Comparison of ENCODE assay signal across 26 cellular contexts in the genomic region with DNA sequence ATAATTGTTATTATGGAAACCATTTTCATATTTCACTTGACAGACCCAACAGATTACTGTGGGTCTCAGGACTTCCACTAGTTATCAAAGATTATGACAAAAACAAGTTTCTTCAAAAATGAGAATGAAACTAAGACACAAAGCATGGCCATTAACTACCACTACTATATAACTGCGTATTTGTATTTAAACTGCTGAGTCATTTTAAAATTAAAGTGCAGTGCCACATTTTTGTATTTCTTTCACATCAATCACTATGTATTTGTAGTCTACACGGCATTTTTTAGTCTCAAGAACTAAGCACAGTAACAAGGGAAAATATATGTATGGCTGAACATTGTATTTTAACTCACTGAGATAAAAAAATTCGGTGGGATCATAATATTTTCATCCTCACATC. TPM values are rescaled to one million over a fixed set of nuclear protein-coding genes. Genes with fewer than 3 reads are reported as not detected.
DNase-seq lines count a peak whose midpoint lies in the region; ATAC-seq, FAIRE-seq and TF ChIP-seq lines count a peak whose summit lies in the region.
"Had no signal": no experiment of that assay in that cellular context is flagged by ENCODE, and none has a peak within 500 bp of the region (broad histone marks: within the 10 kb centered on the region; RNA-seq: fewer than 3 reads in every experiment).

No MANE protein-coding gene starts in this region.

- no peak for TF ChIP-seq CTCF in HepG2 (CRISPR knock-in tag; IDR thresholded peaks at IDR 0.05)
- TF ChIP-seq CTCF in right lobe of liver (IDR thresholded peaks at IDR 0.05) = no peak
- no peak for TF ChIP-seq CTCF in K562 (IDR thresholded peaks at IDR 0.05 in 2 of 3, conservative IDR thresholded peaks at IDR 0.05 in 1 of 3; ENCODE audit: insufficient read depth in 2 of 3, low read depth in 1 of 3, low read length in 3 of 3)
- TF ChIP-seq CTCF in mesothelial cell of epicardium (IDR thresholded peaks at IDR 0.05; ENCODE audit: unreplicated experiment) = no peak
- TF ChIP-seq CTCF in pancreas (IDR thresholded peaks at IDR 0.05) = no peak

- TF ChIP-seq POLR2A in HepG2 (IDR thresholded peaks at IDR 0.05; ENCODE audit: insufficient read depth in 1 of 2, low read depth in 2 of 2, low read length in 2 of 2) (no peak), right lobe of liver (IDR thresholded peaks at IDR 0.05) (no peak), K562 (conservative IDR thresholded peaks at IDR 0.05) (no peak)

- no peaks in the 10 kb centered on the region for H3K36me3 ChIP-seq in HepG2 (replicated peaks in 1 of 2; ENCODE audit: control insufficient read depth in 1 of 2, insufficient read depth in 2 of 2, low read length in 2 of 2)
- H3K36me3 ChIP-seq in right lobe of liver = no peaks in the 10 kb centered on the region
- no peaks in the 10 kb centered on the region for H3K36me3 ChIP-seq in K562 (ENCODE audit: control insufficient read depth, insufficient read depth, low read length)
- no peaks in the 10 kb centered on the region for H3K36me3 ChIP-seq in pancreas
- H3K36me3 ChIP-seq: BE2C; BLaER1 treated with 17β-estradiol and CSF1 and Interleukin-3, amounts not matched to agents 10 nM and 100 nM had no signal

- intact Hi-C loops in HepG2 (cut with micrococcal nuclease; ENCODE audit: unreplicated experiment) (no loop called here), right lobe of liver (cut with DNase I) (no loop called here), K562 (cut with micrococcal nuclease) (no loop called here), pancreas (cut with DNase I) (no loop called here)

- no peaks in the 10 kb centered on the region for H3K27me3 Mint-ChIP-seq in mesothelial cell of epicardium (ENCODE audit: low read depth)
- H3K27me3 Mint-ChIP-seq: CD4-positive, alpha-beta T cell; CD8-positive, alpha-beta memory T cell had no signal

- H3K4me1 Mint-ChIP-seq in mesothelial cell of epicardium = peaks cover 30% of the 10 kb centered on the region
- H3K4me1 Mint-ChIP-seq: CD14-positive monocyte had no signal

- H3K9ac ChIP-seq in HepG2 (ENCODE audit: insufficient read depth, low read depth, low read length) = no peak overlapping the region
- H3K9ac ChIP-seq in K562 (ENCODE audit: insufficient read depth in 1 of 2, low read depth in 2 of 2, low read length in 2 of 2) = no peak overlapping the region
- H3K9ac ChIP-seq: BLaER1 treated with 17β-estradiol and CSF1 and Interleukin-3, amounts not matched to agents 10 nM and 100 nM had no signal

- peak overlapping the region; percentile 26 for H3K27ac Mint-ChIP-seq in mesothelial cell of epicardium
- H3K27ac Mint-ChIP-seq: CD14-positive monocyte; CD4-positive, alpha-beta T cell; CD8-positive, alpha-beta memory T cell; GM23338; H9 had no signal

- CTCF ChIA-PET in HepG2 (lab: Yijun Ruan, JAX; ENCODE audit: low intra/inter-chr PET ratio, low total read pairs) (no interaction called here), K562 (lab: Yijun Ruan, JAX; ENCODE audit: low intra/inter-chr PET ratio) (no interaction called here)

- no peaks in the 10 kb centered on the region for H3K4me1 ChIP-seq in HepG2 (ENCODE audit: insufficient read depth, low read length)
- H3K4me1 ChIP-seq in right lobe of liver = peaks cover 0 to 12% (median 0%) of the 10 kb centered on the region in 4 donors
- no peaks in the 10 kb centered on the region for H3K4me1 ChIP-seq in K562 (replicated peaks in 1 of 2; ENCODE audit: control insufficient read depth in 2 of 2, insufficient read depth in 2 of 2, low read length in 2 of 2)
- no peaks in the 10 kb centered on the region for H3K4me1 ChIP-seq in pancreas
- H3K4me1 ChIP-seq: BLaER1 treated with 17β-estradiol and CSF1 and Interleukin-3, amounts not matched to agents 10 nM and 100 nM had no signal

- H3K9me1 ChIP-seq in K562 (ENCODE audit: control insufficient read depth, insufficient read depth, low read length) = no peaks in the 10 kb centered on the region

- POLR2A ChIA-PET in HepG2 (lab: Yijun Ruan, JAX) = no interaction called here
- POLR2A ChIA-PET in K562 (lab: Yijun Ruan, JAX) = no interaction called here

- FAIRE-seq in HepG2 (lab: Jason Lieb, UNC) (no peak), K562 (lab: Jason Lieb, UNC) (no peak), pancreas (lab: Jason Lieb, UNC) (no peak)
- FAIRE-seq: A204.1, D721Med, GM12878, GM19239 had no signal

- H3K9me3 ChIP-seq in HepG2 (ENCODE audit: low read length) (no peaks in the 10 kb centered on the region), right lobe of liver (no peaks in the 10 kb centered on the region), K562 (replicated peaks; ENCODE audit: control insufficient read depth, insufficient read depth, low read depth, low read length) (no peaks in the 10 kb centered on the region), pancreas (no peaks in the 10 kb centered on the region)
- H3K9me3 ChIP-seq: BE2C; BLaER1 treated with 17β-estradiol and CSF1 and Interleukin-3, amounts not matched to agents 10 nM and 100 nM had no signal

- H2AFZ ChIP-seq in HepG2 (ENCODE audit: low read length) (no peak overlapping the region), K562 (ENCODE audit: low read depth, low read length) (no peak overlapping the region)
- H2AFZ ChIP-seq: GM23338 had no signal

- H3K36me3 Mint-ChIP-seq in mesothelial cell of epicardium = no peaks in the 10 kb centered on the region
- H3K36me3 Mint-ChIP-seq: CD14-positive monocyte; CD8-positive, alpha-beta memory T cell had no signal

- TF ChIP-seq EP300 in HepG2 (IDR thresholded peaks at IDR 0.05; ENCODE audit: low read depth in 2 of 2, low read length in 2 of 2) (no peak), HepG2 (CRISPR knock-in tag; IDR thresholded peaks at IDR 0.05; ENCODE audit: borderline replicate concordance) (no peak), K562 (IDR thresholded peaks at IDR 0.05; ENCODE audit: low read length) (no peak)

- H3K79me2 ChIP-seq in HepG2 (ENCODE audit: insufficient read depth, low read length) (no peaks in the 10 kb centered on the region), K562 (ENCODE audit: control insufficient read depth, insufficient read depth, low read length) (no peaks in the 10 kb centered on the region)

- BruUV-seq in HepG2 (replicated peaks; lab: Mats Ljungman, UMichigan) = no TSS peak
- no TSS peak for BruUV-seq in K562 (replicated peaks; lab: Mats Ljungman, UMichigan)

- in situ Hi-C loops in HepG2 (cut with HindIII; ENCODE audit: extremely low pct_ligation_motif_present, low pct_unique_long_range_greater_than_20kb) = no loop called here
- in situ Hi-C loops in K562 (cut with MboI) = no loop called here

- ATAC-seq in HepG2 (no peak), right lobe of liver (no peak), K562 (no peak), pancreas (no peak), HG02973 (IDR thresholded peaks at IDR 0.05; ENCODE audit: unreplicated experiment) (no peak)
- ATAC-seq: GM23338, HCT116 had no signal

- no peaks in the 10 kb centered on the region for H4K20me1 ChIP-seq in HepG2 (ENCODE audit: insufficient read depth, low read length)
- H4K20me1 ChIP-seq in K562 (replicated peaks; ENCODE audit: control insufficient read depth, insufficient read depth, low read length) = no peaks in the 10 kb centered on the region
- H4K20me1 ChIP-seq: BLaER1 treated with 17β-estradiol and CSF1 and Interleukin-3, amounts not matched to agents 10 nM and 100 nM had no signal

- WGBS in HepG2 (ENCODE audit: low lambda C conversion rate) = 34% methylated on average over 3 of the region's 3 CpGs
- 70% methylated on average over 3 of the region's 3 CpGs for WGBS in right lobe of liver (ENCODE audit: insufficient coverage, low coverage, low lambda C conversion rate, missing lambda C conversion rate)
- WGBS in K562 (ENCODE audit: insufficient coverage, low coverage, missing lambda C conversion rate) = 0% methylated on average over 3 of the region's 3 CpGs
- 50 to 55% methylated on average over 3 of the region's 3 CpGs for WGBS in pancreas, 2 donors

- no peak for DNase-seq in HepG2 (ENCODE audit: low spot score)
- DNase-seq in right lobe of liver = no peak
- no peak for DNase-seq in K562 (ENCODE audit: extremely low read depth in 1 of 4, low spot score in 3 of 4)
- DNase-seq in mesothelial cell of epicardium (ENCODE audit: low spot score in 2 of 2, unreplicated experiment in 2 of 2) = no peak
- DNase-seq in pancreas = no peak
- no peak for DNase-seq in NCI-H345 (lab: John Stamatoyannopoulos, UW)
- DNase-seq: ACHN; AML-193; BE2C; CD4-positive, alpha-beta T cell; CD8-positive, alpha-beta memory T cell; DMS 273 treated with DMSO at 0.1 percent for 48 hours; DMS79; EL; GDM1; H9 had no signal

- no peak overlapping the region for H3K4me3 Mint-ChIP-seq in mesothelial cell of epicardium
- H3K4me3 Mint-ChIP-seq: CD14-positive monocyte; CD4-positive, alpha-beta T cell; CD8-positive, alpha-beta memory T cell; GM23338; H9 had no signal

- TF ChIP-seq RAD21 in HepG2 (CRISPR knock-in tag; IDR thresholded peaks at IDR 0.05) = no peak
- no peak for TF ChIP-seq RAD21 in K562 (CRISPR knock-in tag; conservative IDR thresholded peaks at IDR 0.05 in 1 of 2, IDR thresholded peaks at IDR 0.05 in 1 of 2)

- H3K4me2 ChIP-seq in HepG2 (ENCODE audit: low read depth, low read length) (no peak overlapping the region), K562 (ENCODE audit: insufficient read depth, low read length) (no peak overlapping the region)
- H3K4me2 ChIP-seq: BLaER1 treated with 17β-estradiol and CSF1 and Interleukin-3, amounts not matched to agents 10 nM and 100 nM; GM23338 had no signal

- H3K4me3 ChIP-seq in HepG2 (replicated peaks in 1 of 3; ENCODE audit: insufficient read depth in 1 of 3, low read depth in 2 of 3, low read length in 3 of 3) (no peak overlapping the region), right lobe of liver (no peak overlapping the region), K562 (no peak overlapping the region), pancreas (no peak overlapping the region)
- H3K4me3 ChIP-seq: BLaER1 treated with 17β-estradiol and CSF1 and Interleukin-3, amounts not matched to agents 10 nM and 100 nM; GM12878; GM23338 had no signal

- no peak overlapping the region for H3K27ac ChIP-seq in HepG2 (ENCODE audit: extremely low read length, insufficient read depth, low read length)
- H3K27ac ChIP-seq in right lobe of liver = no peak overlapping the region
- no peak overlapping the region for H3K27ac ChIP-seq in K562 (ENCODE audit: extremely low read depth, low read depth, low read length)
- H3K27ac ChIP-seq in pancreas = no peak overlapping the region
- H3K27ac ChIP-seq: 22Rv1; BLaER1 treated with 17β-estradiol and CSF1 and Interleukin-3, amounts not matched to agents 10 nM and 100 nM had no signal

- no peaks in the 10 kb centered on the region for H3K9me3 Mint-ChIP-seq in mesothelial cell of epicardium
- H3K9me3 Mint-ChIP-seq: CD4-positive, alpha-beta T cell; CD8-positive, alpha-beta memory T cell; GM23338; H9 had no signal

- no peaks in the 10 kb centered on the region for H3K27me3 ChIP-seq in HepG2 (ENCODE audit: control insufficient read depth in 1 of 2, insufficient read depth in 2 of 2, low read length in 2 of 2)
- no peaks in the 10 kb centered on the region for H3K27me3 ChIP-seq in right lobe of liver
- no peaks in the 10 kb centered on the region for H3K27me3 ChIP-seq in K562 (ENCODE audit: control insufficient read depth in 2 of 2, insufficient read depth in 2 of 2, low read length in 2 of 2)
- H3K27me3 ChIP-seq in pancreas = peaks cover 0 to 6% (median 2%) of the 10 kb centered on the region in 4 donors
- H3K27me3 ChIP-seq: BE2C; BLaER1 treated with 17β-estradiol and CSF1 and Interleukin-3, amounts not matched to agents 10 nM and 100 nM had no signal

RNA-seq across cellular contexts. Expression of gene KLF12, which starts 10.1 kb away (rescaled TPM):
- total RNA-seq in HepG2 (2016; rRNA removed; fragmentation: Illumina TruSeq; extraction: Trizol) (0.66 and 1.2 TPM in 2 replicates), right lobe of liver (10 to 100 TPM in 3 of 6 experiments, 1 to 10 TPM in 3; 6.0 to 20.7 (median 10.4) TPM), K562 (2014; rRNA removed) (0.04 and 0.05 TPM in 2 replicates), K562 (2014; rRNA removed; fragmentation: Illumina TruSeq; extraction: Trizol) (under 0.01 TPM in 1 of 2 replicates, not detected in the other), K562 (2015; rRNA removed; fragmentation: Illumina TruSeq; extraction: Trizol) (0.07 and 0.08 TPM in 2 replicates), K562 (2021) (0.07 and 0.09 TPM in 2 replicates), mesothelial cell of epicardium (29.4 to 33.9 TPM (median 31.0 TPM) in 3 replicates), pancreas (1 to 10 TPM in 4 of 6 donors, under 1 TPM in 2; 0.82 to 5.2 (median 1.7) TPM)
- 0.35 and 0.40 TPM in 2 replicates for total RNA-seq in HepG2 (2016; cell fraction: cytosol; rRNA removed; fragmentation: Illumina TruSeq; extraction: Trizol; ENCODE audit: low read depth)
- total RNA-seq in HepG2 (2016; cell fraction: insoluble cytoplasmic fraction; rRNA removed; fragmentation: Illumina TruSeq; extraction: Trizol) = 0.63 and 0.85 TPM in 2 replicates
- 0.19 and 0.24 TPM in 2 replicates for total RNA-seq in HepG2 (2016; cell fraction: membrane; rRNA removed; fragmentation: Illumina TruSeq; extraction: Trizol)
- 1.3 and 1.4 TPM in 2 replicates for total RNA-seq in HepG2 (2016; cell fraction: nucleus; rRNA removed; fragmentation: Illumina TruSeq; extraction: Trizol)
- polyA plus RNA-seq in HepG2 (2011; rRNA removed) (1.0 and 1.5 TPM in 2 replicates), K562 (2011; rRNA removed) (0.06 and 0.07 TPM in 2 replicates), K562 (2014; fragmentation: Illumina TruSeq; extraction: Trizol) (0.01 and 0.10 TPM in 2 replicates), K562 (2014; fragmentation: Nextera tagmentation; extraction: Ambion mirVana) (not detected), K562 (2014; rRNA removed) (not detected in 2 replicates), pancreas (1 to 10 TPM in 1 of 2 donors, under 1 TPM in 1; 0.46 to 1.5 TPM)
- 0.38 and 0.64 TPM in 2 replicates for polyA plus RNA-seq in HepG2 (2011; cell fraction: cytosol; rRNA removed)
- polyA plus RNA-seq in HepG2 (2011; cell fraction: nucleus; rRNA removed) = 1.6 and 1.8 TPM in 2 replicates
- 1.9 and 4.0 TPM in 2 replicates for polyA plus RNA-seq in HepG2 (2012)
- 0.11 and 0.14 TPM in 2 replicates for polyA plus RNA-seq in HepG2 (2016; cell fraction: cytosol; fragmentation: Illumina TruSeq; extraction: Trizol; ENCODE audit: low read depth)
- 0.47 and 0.63 TPM in 2 replicates for polyA plus RNA-seq in HepG2 (2016; cell fraction: insoluble cytoplasmic fraction; fragmentation: Illumina TruSeq; extraction: Trizol; ENCODE audit: low read depth)
- polyA plus RNA-seq in HepG2 (2016; cell fraction: membrane; fragmentation: Illumina TruSeq; extraction: Trizol; ENCODE audit: low read depth) = 0.07 and 0.13 TPM in 2 replicates
- polyA plus RNA-seq in HepG2 (2016; cell fraction: nucleus; fragmentation: Illumina TruSeq; extraction: Trizol; ENCODE audit: insufficient read depth, low read depth) = 0.59 and 0.63 TPM in 2 replicates
- polyA minus RNA-seq in HepG2 (2011; rRNA and poly(A)+ RNA removed; ENCODE audit: low replicate concordance) = 13.2 and 77.0 TPM in 2 replicates
- 1.7 and 1.8 TPM in 2 replicates for polyA minus RNA-seq in HepG2 (2011; cell fraction: cytosol; rRNA and poly(A)+ RNA removed)
- polyA minus RNA-seq in HepG2 (2011; cell fraction: nucleus; rRNA and poly(A)+ RNA removed) = 7.0 and 8.9 TPM in 2 replicates
- 0.37 and 0.77 TPM in 2 replicates for total RNA-seq in K562 (2011; cell fraction: chromatin; rRNA removed; ENCODE audit: low replicate concordance)
- total RNA-seq in K562 (2011; cell fraction: nucleolus; rRNA removed) = 0.33 TPM in 1 of 2 replicates, not detected in the other
- 0.15 and 0.29 TPM in 2 replicates for total RNA-seq in K562 (2011; cell fraction: nucleoplasm; rRNA removed)
- 0.01 and 0.07 TPM in 2 replicates for polyA plus RNA-seq in K562 (2011; cell fraction: cytosol; rRNA removed)
- polyA plus RNA-seq in K562 (2011; cell fraction: nucleus; rRNA removed) = 0.21 and 0.32 TPM in 2 replicates
- 0.04 TPM in 2 replicates for polyA plus RNA-seq in K562 (2012)
- 0.32 and 0.39 TPM in 2 replicates for polyA minus RNA-seq in K562 (2011; rRNA and poly(A)+ RNA removed)
- polyA minus RNA-seq in K562 (2011; cell fraction: cytosol; rRNA and poly(A)+ RNA removed) = not detected in 2 replicates
- polyA minus RNA-seq in K562 (2011; cell fraction: nucleus; rRNA and poly(A)+ RNA removed) = 0.11 and 0.13 TPM in 2 replicates

Comparison
In these comparisons a context has a peak if more than half of its experiments do, and no peak if none do; other contexts are left out.
1. Of the 241 proteins assayed by ChIP-seq in both HepG2 and K562: peak only in HepG2: MAFF and MAFK; only in K562: MAFG; in both: none; in neither: 238.